19 cellular contexts compared by ENCODE assay signal in genomic region chr1:238329671-238330070, GRCh38.
"Had no signal": no experiment of that assay in that cellular context is flagged by ENCODE, and none has a peak within 500 bp of the region (broad histone marks: within the 10 kb centered on the region; RNA-seq: fewer than 3 reads in every experiment).

No MANE protein-coding gene starts in this region.

- H3K4me2 ChIP-seq: neural progenitor cell, smooth muscle cell had no signal

- H3K4me1 Mint-ChIP-seq: naive B cell had no signal

- H3K4me3 Mint-ChIP-seq: activated naive CD8-positive, alpha-beta T cell; naive B cell; neural progenitor cell had no signal

- H3K9ac ChIP-seq: neural progenitor cell had no signal

- H3K27me3 Mint-ChIP-seq: activated naive CD8-positive, alpha-beta T cell; naive B cell had no signal

- H3K9me3 ChIP-seq: body of pancreas, esophagus squamous epithelium, left lung, prostate gland, right lobe of liver had no signal

- H2AFZ ChIP-seq: neural progenitor cell had no signal

- H3K4me3 ChIP-seq: body of pancreas, esophagus squamous epithelium, left lung, neural progenitor cell, prostate gland, right lobe of liver, smooth muscle cell, stomach had no signal

- H3K27me3 ChIP-seq: body of pancreas, esophagus squamous epithelium, left lung, neural progenitor cell, right lobe of liver, stomach had no signal

- H3K27ac ChIP-seq: body of pancreas, esophagus squamous epithelium, left lung, neural progenitor cell, prostate gland, right lobe of liver, stomach, WERI-Rb-1 had no signal

- H3K27ac Mint-ChIP-seq: activated naive CD8-positive, alpha-beta T cell; naive B cell; neural progenitor cell had no signal

- ATAC-seq: body of pancreas, left lung, right lobe of liver had no signal

- H3K36me3 Mint-ChIP-seq: activated naive CD8-positive, alpha-beta T cell had no signal

- DNase-seq: activated CD4-positive, alpha-beta T cell treated with anti-CD3 and anti-CD28 coated beads for 1 hour; body of pancreas; dermis blood vessel endothelial cell; effector memory CD4-positive, alpha-beta T cell; esophagus squamous epithelium; hippocampal formation; islet precursor cell; left lung; naive B cell; right lobe of liver; stimulated activated CD4-positive, alpha-beta T cell treated with anti-CD3 and anti-CD28 coated beads, Interleukin-4, amount 100 ng/mL, for 1 hour; stomach; T-helper 2 cell; trophoblast cell; WERI-Rb-1 had no signal

- H3K4me1 ChIP-seq: esophagus squamous epithelium, neural progenitor cell, prostate gland, right lobe of liver, stomach had no signal

- H3K36me3 ChIP-seq: esophagus squamous epithelium, left lung, neural progenitor cell, prostate gland, right lobe of liver, stomach, WERI-Rb-1 had no signal
